ENCODE assay signal across 19 cellular contexts in the genomic region with DNA sequence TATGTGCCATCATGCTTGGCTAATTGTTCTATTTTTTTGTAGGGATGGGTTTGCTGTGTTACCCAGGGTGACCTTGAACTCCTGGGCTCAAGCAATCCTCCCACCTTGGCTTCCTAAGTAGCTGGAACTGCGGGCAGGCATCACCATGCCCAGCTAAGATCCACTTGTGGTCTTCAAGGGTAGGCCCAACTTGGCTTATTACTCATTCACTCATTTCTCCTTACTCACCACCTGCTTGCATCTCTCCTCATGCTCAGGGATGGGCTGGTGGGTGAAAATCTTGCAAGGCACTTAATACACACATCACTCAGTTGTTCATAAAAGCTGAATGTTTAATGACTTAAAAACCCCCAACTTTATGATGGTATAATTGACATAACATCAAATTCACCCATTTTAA.
"Had no signal": no experiment of that assay in that cellular context is flagged by ENCODE, and none has a peak within 500 bp of the region (broad histone marks: within the 10 kb centered on the region; RNA-seq: fewer than 3 reads in every experiment).

No MANE protein-coding gene starts in this region.

- H3K36me3 ChIP-seq: colonic mucosa, right atrium auricular region had no signal

- H3K4me3 Mint-ChIP-seq: activated naive CD4-positive, alpha-beta T cell treated with anti-CD3 and anti-CD28 coated beads, Interleukin-2, amount 10 ng/mL, durations not matched to agents 7 days and 5 days; memory B cell; nephron; type B pancreatic cell had no signal

- H3K9me3 Mint-ChIP-seq: type B pancreatic cell had no signal

- H3K4me1 Mint-ChIP-seq: activated naive CD4-positive, alpha-beta T cell treated with anti-CD3 and anti-CD28 coated beads, Interleukin-2, amount 10 ng/mL, durations not matched to agents 7 days and 5 days; memory B cell had no signal

- H3K27ac ChIP-seq: colonic mucosa, right atrium auricular region, VCaP had no signal

- H3K27me3 Mint-ChIP-seq: activated naive CD4-positive, alpha-beta T cell treated with anti-CD3 and anti-CD28 coated beads, Interleukin-2, amount 10 ng/mL, durations not matched to agents 7 days and 5 days; memory B cell; type B pancreatic cell had no signal

- H3K4me2 ChIP-seq: hepatocyte had no signal

- H3K36me3 Mint-ChIP-seq: activated naive CD4-positive, alpha-beta T cell treated with anti-CD3 and anti-CD28 coated beads, Interleukin-2, amount 10 ng/mL, durations not matched to agents 7 days and 5 days; memory B cell; type B pancreatic cell had no signal

- FAIRE-seq: endometrium, small intestine had no signal

- H3K27ac Mint-ChIP-seq: activated naive CD4-positive, alpha-beta T cell treated with anti-CD3 and anti-CD28 coated beads, Interleukin-2, amount 10 ng/mL, durations not matched to agents 7 days and 5 days; activated T-helper 2 cell treated with anti-CD3 and anti-CD28 coated beads, Interferon-gamma antibody, Interleukin-2, Interleukin-4, amounts not matched to agents 10 μg/mL and 5 μg/mL and 100 μg/mL, durations not matched to agents 14 hours and 24 hours and 36 hours; memory B cell; nephron; type B pancreatic cell had no signal

- H3K4me1 ChIP-seq: colonic mucosa, right atrium auricular region had no signal

- H3K4me3 ChIP-seq: colonic mucosa, hepatocyte, right atrium auricular region had no signal

- DNase-seq: activated CD4-positive, alpha-beta T cell treated with anti-CD3 and anti-CD28 coated beads, Interleukin-2, amount 50 U/mL, for 48 hours; activated naive CD4-positive, alpha-beta T cell treated with anti-CD3 and anti-CD28 coated beads, Interleukin-2, amount 10 ng/mL, durations not matched to agents 7 days and 5 days; caudate nucleus; colonic mucosa; islet precursor cell; nucleus accumbens; posterior cingulate gyrus; small intestine; stimulated activated naive CD8-positive, alpha-beta T cell treated with anti-CD3 and anti-CD28 coated beads, Interleukin-15, Interleukin-2, amounts not matched to agents 100 U/mL and 50 U/mL, for 24 hours had no signal

- H2AFZ ChIP-seq: hepatocyte had no signal

- H3K9me3 ChIP-seq: colonic mucosa had no signal

- H3K79me2 ChIP-seq: hepatocyte had no signal

- H3K27me3 ChIP-seq: colonic mucosa, hepatocyte, right atrium auricular region had no signal

- ATAC-seq: esophagus mucosa; left lobe of liver; stimulated activated naive CD8-positive, alpha-beta T cell treated with anti-CD3 and anti-CD28 coated beads, Interleukin-15, Interleukin-2, amounts not matched to agents 100 U/mL and 50 U/mL, for 24 hours had no signal
